In genomic region chr3:161221881-161222600, GRCh38 we compare ENCODE assay signal across 1 cellular context.
TF ChIP-seq lines count a peak whose summit lies in the region.

No MANE protein-coding gene starts in this region.

TF ChIP-seq in HEK293, 187 proteins besides CTCF, POLR2A, EP300 and RAD21 (continued from another document):
- TF ChIP-seq, protein P1, sequence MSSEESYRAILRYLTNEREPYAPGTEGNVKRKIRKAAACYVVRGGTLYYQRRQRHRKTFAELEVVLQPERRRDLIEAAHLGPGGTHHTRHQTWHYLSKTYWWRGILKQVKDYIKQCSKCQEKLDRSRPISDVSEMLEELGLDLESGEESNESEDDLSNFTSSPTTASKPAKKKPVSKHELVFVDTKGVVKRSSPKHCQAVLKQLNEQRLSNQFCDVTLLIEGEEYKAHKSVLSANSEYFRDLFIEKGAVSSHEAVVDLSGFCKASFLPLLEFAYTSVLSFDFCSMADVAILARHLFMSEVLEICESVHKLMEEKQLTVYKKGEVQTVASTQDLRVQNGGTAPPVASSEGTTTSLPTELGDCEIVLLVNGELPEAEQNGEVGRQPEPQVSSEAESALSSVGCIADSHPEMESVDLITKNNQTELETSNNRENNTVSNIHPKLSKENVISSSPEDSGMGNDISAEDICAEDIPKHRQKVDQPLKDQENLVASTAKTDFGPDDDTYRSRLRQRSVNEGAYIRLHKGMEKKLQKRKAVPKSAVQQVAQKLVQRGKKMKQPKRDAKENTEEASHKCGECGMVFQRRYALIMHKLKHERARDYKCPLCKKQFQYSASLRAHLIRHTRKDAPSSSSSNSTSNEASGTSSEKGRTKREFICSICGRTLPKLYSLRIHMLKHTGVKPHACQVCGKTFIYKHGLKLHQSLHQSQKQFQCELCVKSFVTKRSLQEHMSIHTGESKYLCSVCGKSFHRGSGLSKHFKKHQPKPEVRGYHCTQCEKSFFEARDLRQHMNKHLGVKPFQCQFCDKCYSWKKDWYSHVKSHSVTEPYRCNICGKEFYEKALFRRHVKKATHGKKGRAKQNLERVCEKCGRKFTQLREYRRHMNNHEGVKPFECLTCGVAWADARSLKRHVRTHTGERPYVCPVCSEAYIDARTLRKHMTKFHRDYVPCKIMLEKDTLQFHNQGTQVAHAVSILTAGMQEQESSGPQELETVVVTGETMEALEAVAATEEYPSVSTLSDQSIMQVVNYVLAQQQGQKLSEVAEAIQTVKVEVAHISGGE (tag by site-specific recombination; conservative IDR thresholded peaks at IDR 0.05; ENCODE audit: low read depth) = peak; percentile 58
- TF ChIP-seq FEZF1 (tag by site-specific recombination; IDR thresholded peaks at IDR 0.05) (no peak), ZNF514 (tag by site-specific recombination; IDR thresholded peaks at IDR 0.05) (no peak), ZBTB8A (tag by site-specific recombination; IDR thresholded peaks at IDR 0.05) (no peak), ZNF555 (tag by site-specific recombination; conservative IDR thresholded peaks at IDR 0.05) (no peak), ZNF394 (tag by site-specific recombination; IDR thresholded peaks at IDR 0.05; ENCODE audit: borderline replicate concordance) (no peak), ZNF140 (tag by site-specific recombination; IDR thresholded peaks at IDR 0.05) (0 out of 2 replicates have a peak, but pooled peaks have one; percentile 9), ZNF707 (tag by site-specific recombination; IDR thresholded peaks at IDR 0.05) (no peak), PRDM1 (tag by site-specific recombination; IDR thresholded peaks at IDR 0.05) (0 out of 2 replicates have a peak, but pooled peaks have one; percentile 33), ZNF335 (tag by site-specific recombination; conservative IDR thresholded peaks at IDR 0.05) (0 out of 2 replicates have a peak, but pooled peaks have one; percentile 3), ZBTB48 (tag by site-specific recombination; IDR thresholded peaks at IDR 0.05) (no peak), ZNF580 (tag by site-specific recombination; IDR thresholded peaks at IDR 0.05) (no peak), ZNF629 (tag by site-specific recombination; IDR thresholded peaks at IDR 0.05) (no peak), ZNF175 (tag by site-specific recombination; IDR thresholded peaks at IDR 0.05) (no peak), ZNF768 (tag by site-specific recombination; IDR thresholded peaks at IDR 0.05) (no peak), GFI1B (tag by site-specific recombination; IDR thresholded peaks at IDR 0.05) (no peak), ZNF16 (tag by site-specific recombination; IDR thresholded peaks at IDR 0.05; ENCODE audit: low read depth) (no peak), ZBTB21 (tag by site-specific recombination; IDR thresholded peaks at IDR 0.05) (no peak), REST (tag by site-specific recombination; IDR thresholded peaks at IDR 0.05) (no peak), ZNF121 (tag by site-specific recombination; IDR thresholded peaks at IDR 0.05) (peak; percentile 84), WT1 (tag by site-specific recombination; IDR thresholded peaks at IDR 0.05) (no peak), ZNF311 (tag by site-specific recombination; IDR thresholded peaks at IDR 0.05; ENCODE audit: borderline replicate concordance) (no peak), ZNF350 (tag by site-specific recombination; IDR thresholded peaks at IDR 0.05) (no peak), GLI2 (tag by site-specific recombination; IDR thresholded peaks at IDR 0.05; ENCODE audit: borderline replicate concordance, low read depth) (no peak)
- TF ChIP-seq, protein P2, sequence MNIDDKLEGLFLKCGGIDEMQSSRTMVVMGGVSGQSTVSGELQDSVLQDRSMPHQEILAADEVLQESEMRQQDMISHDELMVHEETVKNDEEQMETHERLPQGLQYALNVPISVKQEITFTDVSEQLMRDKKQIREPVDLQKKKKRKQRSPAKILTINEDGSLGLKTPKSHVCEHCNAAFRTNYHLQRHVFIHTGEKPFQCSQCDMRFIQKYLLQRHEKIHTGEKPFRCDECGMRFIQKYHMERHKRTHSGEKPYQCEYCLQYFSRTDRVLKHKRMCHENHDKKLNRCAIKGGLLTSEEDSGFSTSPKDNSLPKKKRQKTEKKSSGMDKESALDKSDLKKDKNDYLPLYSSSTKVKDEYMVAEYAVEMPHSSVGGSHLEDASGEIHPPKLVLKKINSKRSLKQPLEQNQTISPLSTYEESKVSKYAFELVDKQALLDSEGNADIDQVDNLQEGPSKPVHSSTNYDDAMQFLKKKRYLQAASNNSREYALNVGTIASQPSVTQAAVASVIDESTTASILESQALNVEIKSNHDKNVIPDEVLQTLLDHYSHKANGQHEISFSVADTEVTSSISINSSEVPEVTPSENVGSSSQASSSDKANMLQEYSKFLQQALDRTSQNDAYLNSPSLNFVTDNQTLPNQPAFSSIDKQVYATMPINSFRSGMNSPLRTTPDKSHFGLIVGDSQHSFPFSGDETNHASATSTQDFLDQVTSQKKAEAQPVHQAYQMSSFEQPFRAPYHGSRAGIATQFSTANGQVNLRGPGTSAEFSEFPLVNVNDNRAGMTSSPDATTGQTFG (tag by site-specific recombination; IDR thresholded peaks at IDR 0.05; ENCODE audit: borderline replicate concordance) = no peak
- TF ChIP-seq, protein P3, sequence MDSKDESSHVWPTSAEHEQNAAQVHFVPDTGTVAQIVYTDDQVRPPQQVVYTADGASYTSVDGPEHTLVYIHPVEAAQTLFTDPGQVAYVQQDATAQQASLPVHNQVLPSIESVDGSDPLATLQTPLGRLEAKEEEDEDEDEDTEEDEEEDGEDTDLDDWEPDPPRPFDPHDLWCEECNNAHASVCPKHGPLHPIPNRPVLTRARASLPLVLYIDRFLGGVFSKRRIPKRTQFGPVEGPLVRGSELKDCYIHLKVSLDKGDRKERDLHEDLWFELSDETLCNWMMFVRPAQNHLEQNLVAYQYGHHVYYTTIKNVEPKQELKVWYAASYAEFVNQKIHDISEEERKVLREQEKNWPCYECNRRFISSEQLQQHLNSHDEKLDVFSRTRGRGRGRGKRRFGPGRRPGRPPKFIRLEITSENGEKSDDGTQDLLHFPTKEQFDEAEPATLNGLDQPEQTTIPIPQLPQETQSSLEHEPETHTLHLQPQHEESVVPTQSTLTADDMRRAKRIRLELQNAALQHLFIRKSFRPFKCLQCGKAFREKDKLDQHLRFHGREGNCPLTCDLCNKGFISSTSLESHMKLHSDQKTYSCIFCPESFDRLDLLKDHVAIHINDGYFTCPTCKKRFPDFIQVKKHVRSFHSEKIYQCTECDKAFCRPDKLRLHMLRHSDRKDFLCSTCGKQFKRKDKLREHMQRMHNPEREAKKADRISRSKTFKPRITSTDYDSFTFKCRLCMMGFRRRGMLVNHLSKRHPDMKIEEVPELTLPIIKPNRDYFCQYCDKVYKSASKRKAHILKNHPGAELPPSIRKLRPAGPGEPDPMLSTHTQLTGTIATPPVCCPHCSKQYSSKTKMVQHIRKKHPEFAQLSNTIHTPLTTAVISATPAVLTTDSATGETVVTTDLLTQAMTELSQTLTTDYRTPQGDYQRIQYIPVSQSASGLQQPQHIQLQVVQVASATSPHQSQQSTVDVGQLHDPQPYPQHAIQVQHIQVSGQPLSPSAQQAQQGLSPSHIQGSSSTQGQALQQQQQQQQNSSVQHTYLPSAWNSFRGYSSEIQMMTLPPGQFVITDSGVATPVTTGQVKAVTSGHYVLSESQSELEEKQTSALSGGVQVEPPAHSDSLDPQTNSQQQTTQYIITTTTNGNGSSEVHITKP (tag by site-specific recombination; IDR thresholded peaks at IDR 0.05) = 0 out of 2 replicates have a peak, but pooled peaks have one; percentile 10
- TF ChIP-seq, protein P4, sequence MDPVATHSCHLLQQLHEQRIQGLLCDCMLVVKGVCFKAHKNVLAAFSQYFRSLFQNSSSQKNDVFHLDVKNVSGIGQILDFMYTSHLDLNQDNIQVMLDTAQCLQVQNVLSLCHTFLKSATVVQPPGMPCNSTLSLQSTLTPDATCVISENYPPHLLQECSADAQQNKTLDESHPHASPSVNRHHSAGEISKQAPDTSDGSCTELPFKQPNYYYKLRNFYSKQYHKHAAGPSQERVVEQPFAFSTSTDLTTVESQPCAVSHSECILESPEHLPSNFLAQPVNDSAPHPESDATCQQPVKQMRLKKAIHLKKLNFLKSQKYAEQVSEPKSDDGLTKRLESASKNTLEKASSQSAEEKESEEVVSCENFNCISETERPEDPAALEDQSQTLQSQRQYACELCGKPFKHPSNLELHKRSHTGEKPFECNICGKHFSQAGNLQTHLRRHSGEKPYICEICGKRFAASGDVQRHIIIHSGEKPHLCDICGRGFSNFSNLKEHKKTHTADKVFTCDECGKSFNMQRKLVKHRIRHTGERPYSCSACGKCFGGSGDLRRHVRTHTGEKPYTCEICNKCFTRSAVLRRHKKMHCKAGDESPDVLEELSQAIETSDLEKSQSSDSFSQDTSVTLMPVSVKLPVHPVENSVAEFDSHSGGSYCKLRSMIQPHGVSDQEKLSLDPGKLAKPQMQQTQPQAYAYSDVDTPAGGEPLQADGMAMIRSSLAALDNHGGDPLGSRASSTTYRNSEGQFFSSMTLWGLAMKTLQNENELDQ (tag by site-specific recombination; IDR thresholded peaks at IDR 0.05; ENCODE audit: low read depth) = no peak
